8 cellular contexts compared by ENCODE assay signal in the genomic region with DNA sequence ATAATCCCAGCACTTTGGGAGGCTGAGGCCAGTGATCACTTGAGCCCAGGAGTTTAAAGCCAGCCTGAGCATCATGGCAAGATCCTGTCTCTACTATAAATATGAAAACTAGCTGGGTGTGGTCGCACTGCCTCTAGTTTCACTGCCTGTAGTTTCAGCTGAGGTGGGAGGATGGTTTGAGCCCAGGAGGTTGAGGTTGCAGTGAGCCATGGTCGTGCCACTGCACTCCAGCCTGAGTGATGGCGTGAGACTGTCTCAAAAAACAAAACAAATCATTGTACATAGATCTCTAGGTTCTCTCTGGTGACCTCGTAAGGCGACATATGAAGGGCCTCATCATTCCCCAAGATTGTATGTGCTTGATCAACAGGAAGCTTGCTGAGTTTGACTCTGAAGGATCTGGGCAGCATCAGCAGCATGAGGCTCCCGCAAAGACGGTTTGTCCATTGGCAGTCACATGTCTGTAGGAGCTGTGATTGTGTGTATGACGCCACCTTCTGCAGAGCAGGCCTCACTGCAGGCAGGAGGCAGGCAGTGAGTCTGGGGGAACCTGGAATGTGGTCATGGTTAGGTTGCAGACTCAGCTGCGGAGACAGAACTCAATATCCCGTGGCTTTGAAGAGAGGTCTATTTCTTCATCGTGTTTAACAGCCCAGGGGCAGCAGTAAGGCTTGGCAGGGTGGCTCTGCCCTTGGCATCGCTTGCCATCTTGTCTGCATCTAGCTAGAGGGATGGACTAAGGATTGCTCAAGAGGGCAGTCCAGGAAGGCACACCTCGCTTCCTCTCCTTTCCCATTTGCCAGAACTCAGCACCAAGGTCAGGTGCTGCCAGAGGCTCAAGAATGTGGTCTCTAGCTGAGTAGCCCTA. TPM values are rescaled to one million over a fixed set of nuclear protein-coding genes. Genes with fewer than 3 reads are reported as not detected.
DNase-seq lines count a peak whose midpoint lies in the region; ATAC-seq, FAIRE-seq and TF ChIP-seq lines count a peak whose summit lies in the region.

No MANE protein-coding gene starts in this region.

- RAD21 ChIA-PET in HCT116 (lab: Charles Lee; ENCODE audit: low non-redundant PET in 1 of 2, low total read pairs in 2 of 2, uncharacterized antibody in 2 of 2, unreplicated experiment in 2 of 2), result interaction anchor here in 1 of 2 experiments (1.7 kb wide), 1 partner anchor 296 kb away, joined by 8 read pairs; no protein-coding TSS in a partner anchor

- H3K36me3 Mint-ChIP-seq in natural killer cell, result peaks cover 7% of the 10 kb centered on the region

- H3K27me3 ChIP-seq in HCT116 (ENCODE audit: insufficient read depth, low read length) (no peaks in the 10 kb centered on the region), SJSA1 (replicated peaks) (no peaks in the 10 kb centered on the region)

- CTCF ChIA-PET in HCT116 (lab: Charles Lee), result interaction anchor here (0.6 to 3.9 kb wide), 5 partner anchors 11 to 702 kb away, joined by 3 to 15 read pairs (median 5); no protein-coding TSS in a partner anchor

- intact Hi-C loops in HCT116 (cut with micrococcal nuclease) (loop anchor here (5.0 to 10.0 kb wide), 2 partner anchors 257 to 294 kb away; a partner anchor contains a TSS), natural killer cell (cut with micrococcal nuclease) (no loop called here)

- H3K4me3 ChIP-seq in HCT116 (replicated peaks in 1 of 2; ENCODE audit: low read depth in 1 of 2, low read length in 2 of 2) (no peak overlapping the region), SJSA1 (no peak overlapping the region)

- H3K9ac ChIP-seq in HCT116 (ENCODE audit: low read length), result no peak overlapping the region

- peaks cover 24% of the 10 kb centered on the region in 2 experiments; a peak in 3 of 4 replicates for H3K36me3 ChIP-seq in HCT116 (ENCODE audit: control insufficient read depth in 1 of 2, insufficient read depth in 2 of 2, low read length in 2 of 2)
- H3K36me3 ChIP-seq in SJSA1, result peaks cover 50% of the 10 kb centered on the region

- DNase-seq in D721Med (ENCODE audit: insufficient read length, low spot score) (no peak), HCT116 (ENCODE audit: low read depth, low spot score) (peak; percentile 38), SJSA1 (ENCODE audit: low read depth in 1 of 2, low spot score in 2 of 2) (peak; percentile 36 to 65), omental fat pad (ENCODE audit: low spot score) (no peak), natural killer cell (no peak)
- DNase-seq in stimulated activated naive CD4-positive, alpha-beta T cell treated with Interleukin-2 at 50 U/mL for 16 hours (lab: John Stamatoyannopoulos, UW), result no peak

- H3K27ac ChIP-seq in HCT116 (ENCODE audit: low read depth, low read length), result no peak overlapping the region
- no peak overlapping the region for H3K27ac ChIP-seq in SJSA1

- POLR2A ChIA-PET in HCT116 (lab: Charles Lee), result interaction anchor here (1.6 kb wide), 1 partner anchor 11 kb away, joined by 3 read pairs; no protein-coding TSS in a partner anchor

- H4K20me1 ChIP-seq in HCT116 (ENCODE audit: insufficient read depth), result no peaks in the 10 kb centered on the region

- no peak overlapping the region for H3K4me2 ChIP-seq in HCT116 (ENCODE audit: low read length)

- no peaks in the 10 kb centered on the region for H3K9me2 ChIP-seq in HCT116 (ENCODE audit: insufficient read depth)

- no peaks in the 10 kb centered on the region for H3K27me3 Mint-ChIP-seq in natural killer cell (ENCODE audit: low read depth in 2 of 2)

- H3K4me1 Mint-ChIP-seq in natural killer cell, result no peaks in the 10 kb centered on the region

- no TSS peak for BruUV-seq in HCT116 (replicated peaks; lab: Mats Ljungman, UMichigan)

- H2AFZ ChIP-seq in HCT116 (ENCODE audit: low read depth, low read length, poor library complexity, severe bottlenecking), result no peak overlapping the region

- H3K4me1 ChIP-seq in HCT116 (ENCODE audit: control insufficient read depth in 1 of 2, insufficient read depth in 2 of 2, low read length in 2 of 2), result no peaks in the 10 kb centered on the region
- peaks cover 24% of the 10 kb centered on the region for H3K4me1 ChIP-seq in SJSA1 (replicated peaks)

- no peak for FAIRE-seq in D721Med (lab: Jason Lieb, UNC)

- TF ChIP-seq CTCF in D721Med (IDR thresholded peaks at IDR 0.05; ENCODE audit: insufficient read depth, missing control alignments), result peak; percentile 63
- TF ChIP-seq CTCF in HCT116 (IDR thresholded peaks at IDR 0.05 in 2 of 3, conservative IDR thresholded peaks at IDR 0.05 in 1 of 3; ENCODE audit: borderline replicate concordance in 1 of 3, insufficient read depth in 1 of 3, low read depth in 2 of 3, low read length in 2 of 3), result peak; percentile 21 to 81 (median 75); a peak in 5 of 6 replicates
- TF ChIP-seq CTCF in omental fat pad (IDR thresholded peaks at IDR 0.05), result no peak
- TF ChIP-seq CTCF in natural killer cell (IDR thresholded peaks at IDR 0.05), result no peak

- no peak for TF ChIP-seq POLR2A in HCT116 (IDR thresholded peaks at IDR 0.05; ENCODE audit: borderline replicate concordance, extremely low read depth, insufficient read depth, insufficient read length)

- H3K9me3 ChIP-seq in HCT116 (ENCODE audit: control insufficient read depth in 1 of 2, insufficient read depth in 1 of 2, low read depth in 1 of 2, low read length in 2 of 2) (no peaks in the 10 kb centered on the region), SJSA1 (replicated peaks) (no peaks in the 10 kb centered on the region)

- no peaks in the 10 kb centered on the region for H3K9me3 Mint-ChIP-seq in natural killer cell

- no peak overlapping the region for H3K4me3 Mint-ChIP-seq in natural killer cell

- TF ChIP-seq RAD21 in HCT116 (IDR thresholded peaks at IDR 0.05; ENCODE audit: low read depth), result peak; percentile 75

- ATAC-seq in HCT116 (peak; percentile 96), esophagus mucosa (peak; percentile 77), omental fat pad (ENCODE audit: low FRiP score) (peak; percentile 76), GM18861 (IDR thresholded peaks at IDR 0.05; ENCODE audit: unreplicated experiment) (no peak), natural killer cell (no peak)

- H3K79me2 ChIP-seq in HCT116 (ENCODE audit: insufficient read depth, low read length), result no peaks in the 10 kb centered on the region

- peak overlapping the region in 1 of 2 donors; percentile 36 for H3K27ac Mint-ChIP-seq in natural killer cell

TF ChIP-seq in HCT116, 20 proteins besides CTCF, POLR2A, EP300 and RAD21:
- 0 out of 2 replicates have a peak, but pooled peaks have one; percentile 11 for TF ChIP-seq POLR2AphosphoS5 (IDR thresholded peaks at IDR 0.05; ENCODE audit: low read depth, low read length)
- TF ChIP-seq, protein P1, sequence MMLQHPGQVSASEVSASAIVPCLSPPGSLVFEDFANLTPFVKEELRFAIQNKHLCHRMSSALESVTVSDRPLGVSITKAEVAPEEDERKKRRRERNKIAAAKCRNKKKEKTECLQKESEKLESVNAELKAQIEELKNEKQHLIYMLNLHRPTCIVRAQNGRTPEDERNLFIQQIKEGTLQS (IDR thresholded peaks at IDR 0.05), result no peak
- no peak for TF ChIP-seq SRF (IDR thresholded peaks at IDR 0.05; ENCODE audit: low read depth)
- no peak for TF ChIP-seq SP1 (IDR thresholded peaks at IDR 0.05; ENCODE audit: low read depth)
- TF ChIP-seq, protein P2, sequence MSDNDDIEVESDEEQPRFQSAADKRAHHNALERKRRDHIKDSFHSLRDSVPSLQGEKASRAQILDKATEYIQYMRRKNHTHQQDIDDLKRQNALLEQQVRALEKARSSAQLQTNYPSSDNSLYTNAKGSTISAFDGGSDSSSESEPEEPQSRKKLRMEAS (IDR thresholded peaks at IDR 0.05), result peak; percentile 68
- TF ChIP-seq, protein P3, sequence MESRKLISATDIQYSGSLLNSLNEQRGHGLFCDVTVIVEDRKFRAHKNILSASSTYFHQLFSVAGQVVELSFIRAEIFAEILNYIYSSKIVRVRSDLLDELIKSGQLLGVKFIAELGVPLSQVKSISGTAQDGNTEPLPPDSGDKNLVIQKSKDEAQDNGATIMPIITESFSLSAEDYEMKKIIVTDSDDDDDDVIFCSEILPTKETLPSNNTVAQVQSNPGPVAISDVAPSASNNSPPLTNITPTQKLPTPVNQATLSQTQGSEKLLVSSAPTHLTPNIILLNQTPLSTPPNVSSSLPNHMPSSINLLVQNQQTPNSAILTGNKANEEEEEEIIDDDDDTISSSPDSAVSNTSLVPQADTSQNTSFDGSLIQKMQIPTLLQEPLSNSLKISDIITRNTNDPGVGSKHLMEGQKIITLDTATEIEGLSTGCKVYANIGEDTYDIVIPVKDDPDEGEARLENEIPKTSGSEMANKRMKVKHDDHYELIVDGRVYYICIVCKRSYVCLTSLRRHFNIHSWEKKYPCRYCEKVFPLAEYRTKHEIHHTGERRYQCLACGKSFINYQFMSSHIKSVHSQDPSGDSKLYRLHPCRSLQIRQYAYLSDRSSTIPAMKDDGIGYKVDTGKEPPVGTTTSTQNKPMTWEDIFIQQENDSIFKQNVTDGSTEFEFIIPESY (IDR thresholded peaks at IDR 0.05; ENCODE audit: extremely low read depth, insufficient replicate concordance, low read length), result no peak
- no peak for TF ChIP-seq TCF7L2 (IDR thresholded peaks at IDR 0.05; ENCODE audit: borderline replicate concordance, extremely low read depth, insufficient read depth, insufficient read length)
- no peak for TF ChIP-seq SIN3A (IDR thresholded peaks at IDR 0.05; ENCODE audit: low read depth)
TF ChIP-seq in HCT116: peak in this region for 2.

RNA-seq across cellular contexts. Expression of a gene that starts 13.9 kb away (rescaled TPM):
- total RNA-seq in HCT116 (2021; ENCODE audit: unreplicated experiment) (238 TPM), esophagus mucosa (236 TPM), omental fat pad (100 to 1,000 TPM; 143 to 223 (median 219) TPM), natural killer cell (10 to 100 TPM; 80.4 to 95.4 (median 94.9) TPM)
- 214 and 306 TPM in 2 replicates for polyA plus RNA-seq in HCT116 (2012)
- total RNA-seq in SJSA1 (2014; rRNA removed; shearing (Covaris generic)), result 276 and 326 TPM in 2 replicates

Comparison
In these comparisons a context has a peak if more than half of its experiments do, and no peak if none do; other contexts are left out.
1. DNase-seq: peak in HCT116 (single experiment) and SJSA1 (2 of 2); none in D721Med (single experiment), omental fat pad (single experiment), stimulated activated naive CD4-positive, alpha-beta T cell treated with Interleukin-2 at 50 U/mL for 16 hours (single experiment) and natural killer cell (single experiment).
2. CTCF ChIP-seq: peak in D721Med (single experiment) and HCT116 (3 of 3); none in omental fat pad (0 of 3) and natural killer cell (single experiment).
3. ATAC-seq: peak in HCT116 (single experiment), esophagus mucosa (single experiment) and omental fat pad (single experiment); none in GM18861 (single experiment) and natural killer cell (0 of 3).